ENCODE assay signal across 8 cellular contexts in genomic region chr1:32240140-32240951, GRCh38. TPM values are rescaled to one million over a fixed set of nuclear protein-coding genes. Genes with fewer than 3 reads are reported as not detected.
DNase-seq lines count a peak whose midpoint lies in the region; ATAC-seq and TF ChIP-seq lines count a peak whose summit lies in the region.

No MANE protein-coding gene starts in this region.

- H3K23ac ChIP-seq in neuronal stem cell (ENCODE audit: low read depth, low read length, poor library complexity): peak overlapping the region; percentile 85

- H3F3A ChIP-seq in PC-9 (ENCODE audit: insufficient read depth, low read depth): peaks cover 41% of the 10 kb centered on the region

- no peak for TF ChIP-seq CTCF in PC-9 (conservative IDR thresholded peaks at IDR 0.05)

- H2AFZ ChIP-seq in PC-9 (peak overlapping the region; percentile 80), neuronal stem cell (ENCODE audit: low read length) (peak overlapping the region; percentile 95)

- H3K36me3 ChIP-seq in HUES48 (ENCODE audit: control insufficient read depth, insufficient read depth, low read length): no peaks in the 10 kb centered on the region
- H3K36me3 ChIP-seq in PC-9 (ENCODE audit: low read depth): no peaks in the 10 kb centered on the region
- H3K36me3 ChIP-seq in neuronal stem cell (replicated peaks in 1 of 2; ENCODE audit: control insufficient read depth in 2 of 2, insufficient read depth in 2 of 2, low read length in 2 of 2): peaks cover 0 to 5% of the 10 kb centered on the region in 2 donors

- peaks cover 3% of the 10 kb centered on the region for H3K79me1 ChIP-seq in neuronal stem cell (ENCODE audit: low read depth, low read length)

- H2BK5ac ChIP-seq in neuronal stem cell (ENCODE audit: low read length): peak overlapping the region; percentile 93

- H3K4ac ChIP-seq in neuronal stem cell (ENCODE audit: low read length): peak overlapping the region; percentile 98

- peak overlapping the region; percentile 91 for H2BK120ac ChIP-seq in neuronal stem cell (ENCODE audit: low read depth, low read length)

- peak overlapping the region; percentile 89 for H3K27ac ChIP-seq in HUES48 (ENCODE audit: low read depth, low read length)
- H3K27ac ChIP-seq in PC-9: no peak overlapping the region
- peak overlapping the region; percentile 96 for H3K27ac ChIP-seq in neuronal stem cell (replicated peaks; ENCODE audit: low read length)

- peaks cover 10% of the 10 kb centered on the region for H3K4me1 ChIP-seq in HUES48 (ENCODE audit: control insufficient read depth, insufficient read depth, low read length)
- H3K4me1 ChIP-seq in PC-9 (replicated peaks; ENCODE audit: insufficient read depth): peaks cover 21% of the 10 kb centered on the region
- peaks cover 3 to 7% of the 10 kb centered on the region in 2 donors for H3K4me1 ChIP-seq in neuronal stem cell (ENCODE audit: control insufficient read depth in 2 of 2, insufficient read depth in 1 of 2, low read depth in 1 of 2, low read length in 2 of 2)

- no peaks in the 10 kb centered on the region for H4K20me1 ChIP-seq in PC-9 (ENCODE audit: insufficient read depth)

- WGBS in neuronal stem cell (ENCODE audit: extremely low coverage in 2 of 2, insufficient read length in 2 of 2, insufficient replicate concordance in 1 of 2), 2 donors: no CpG with 5 or more reads among the region's 62 CpGs

- peak overlapping the region; percentile 92 for H4K91ac ChIP-seq in neuronal stem cell (ENCODE audit: low read depth, low read length, poor library complexity)

- peak overlapping the region; percentile 99 for H2BK15ac ChIP-seq in neuronal stem cell (ENCODE audit: low read length)

- POLR2A ChIA-PET in PC-9 (lab: Charles Lee; ENCODE audit: unreplicated experiment): interaction anchor here (0.5 kb wide), 1 partner anchor 91 kb away, joined by 3 read pairs; no protein-coding TSS in a partner anchor

- intact Hi-C loops in PC-9 (cut with micrococcal nuclease; ENCODE audit: unreplicated experiment): no loop called here

- ATAC-seq in GM18517 (IDR thresholded peaks at IDR 0.05; ENCODE audit: unreplicated experiment) (no peak), GM18907 (IDR thresholded peaks at IDR 0.05; ENCODE audit: unreplicated experiment) (no peak)

- no TSS peak for BruUV-seq in PC-9 (replicated peaks; lab: Mats Ljungman, UMichigan)

- H4K8ac ChIP-seq in neuronal stem cell (ENCODE audit: low read depth, low read length): peak overlapping the region; percentile 65

- H3K4me3 ChIP-seq in HUES48 (ENCODE audit: low read depth, low read length) (peak overlapping the region; percentile 86), PC-9 (peak overlapping the region; percentile 63), neuronal stem cell (ENCODE audit: low read length in 2 of 2) (peak overlapping the region; percentile 46 to 95)

- no peaks in the 10 kb centered on the region for H3K79me2 ChIP-seq in PC-9 (ENCODE audit: low read depth)

- H3K18ac ChIP-seq in neuronal stem cell (ENCODE audit: low read length): peak overlapping the region; percentile 99

- no peaks in the 10 kb centered on the region for H3K9me2 ChIP-seq in PC-9 (ENCODE audit: insufficient read depth)

- no peaks in the 10 kb centered on the region for H3K27me3 ChIP-seq in HUES48 (ENCODE audit: control insufficient read depth, insufficient read depth, low read length)
- H3K27me3 ChIP-seq in PC-9 (ENCODE audit: insufficient read depth, low read depth): no peaks in the 10 kb centered on the region
- H3K27me3 ChIP-seq in neuronal stem cell (ENCODE audit: control insufficient read depth in 3 of 3, insufficient read depth in 3 of 3, low read depth in 1 of 3, low read length in 3 of 3): no peaks in the 10 kb centered on the region

- CTCF ChIA-PET in PC-9 (lab: Charles Lee): no interaction called here

- H2BK12ac ChIP-seq in neuronal stem cell (ENCODE audit: low read length): peak overlapping the region; percentile 84

- peak overlapping the region; percentile 80 for H3K9ac ChIP-seq in HUES48 (ENCODE audit: low read depth, low read length)
- H3K9ac ChIP-seq in neuronal stem cell (ENCODE audit: low read depth, low read length, poor library complexity): peak overlapping the region; percentile 98

- peak overlapping the region; percentile 79 for H2AK5ac ChIP-seq in neuronal stem cell (ENCODE audit: low read depth, low read length)

- H3K4me2 ChIP-seq in PC-9: peak overlapping the region; percentile 86
- peak overlapping the region; percentile 99 for H3K4me2 ChIP-seq in neuronal stem cell (ENCODE audit: insufficient read depth, low read length, poor library complexity, severe bottlenecking)

- DNase-seq in Daoy (ENCODE audit: low read depth) (peak; percentile 72), PC-9 (peak; percentile 55 to 75), glomerular visceral epithelial cell (ENCODE audit: extremely low spot score) (peak; percentile 48), neuronal stem cell (ENCODE audit: low spot score) (peak; percentile 93)
- DNase-seq in activated naive CD4-positive, alpha-beta T cell treated with anti-CD3 and anti-CD28 coated beads, Interleukin-2, amount 50 U/mL, for 16 hours: peak; percentile 53

- H3K9me3 ChIP-seq in HUES48 (ENCODE audit: control insufficient read depth, insufficient read depth, low read length) (no peaks in the 10 kb centered on the region), PC-9 (ENCODE audit: insufficient read depth, low read depth) (no peaks in the 10 kb centered on the region), neuronal stem cell (replicated peaks in 1 of 2; ENCODE audit: control insufficient read depth in 2 of 2, insufficient read depth in 1 of 2, low read depth in 1 of 2, low read length in 2 of 2) (no peaks in the 10 kb centered on the region)

- peak overlapping the region; percentile 100 for H3K14ac ChIP-seq in neuronal stem cell (ENCODE audit: low read length)

RNA-seq across cellular contexts. Expression of gene FAM167B, which starts 6.7 kb away (rescaled TPM):
- total RNA-seq in Daoy (2014; rRNA removed; shearing (Covaris generic)): not detected in 2 replicates
- total RNA-seq in PC-9 (2021): 1.6 and 2.2 TPM in 2 replicates
- 4.3 TPM for polyA plus RNA-seq in neuronal stem cell (2013, experiment 1 of 2)
- 4.2 TPM for polyA plus RNA-seq in neuronal stem cell (2013, experiment 2 of 2)

RNA-seq across cellular contexts. Expression of gene LCK, which starts 10.7 kb away (rescaled TPM):
- total RNA-seq in Daoy (2014; rRNA removed; shearing (Covaris generic)): 0.06 TPM in 1 of 2 replicates, not detected in the other
- 2.0 and 2.6 TPM in 2 replicates for total RNA-seq in PC-9 (2021)
- 0.01 TPM for polyA plus RNA-seq in neuronal stem cell (2013, experiment 1 of 2)
- polyA plus RNA-seq in neuronal stem cell (2013, experiment 2 of 2): 0.08 TPM

RNA-seq across cellular contexts. Expression of gene EIF3I, which starts 18.1 kb away (rescaled TPM):
- total RNA-seq in Daoy (2014; rRNA removed; shearing (Covaris generic)): 682 and 715 TPM in 2 replicates
- 199 and 229 TPM in 2 replicates for total RNA-seq in PC-9 (2021)
- polyA plus RNA-seq in neuronal stem cell (2013, experiment 1 of 2): 141 TPM
- 146 TPM for polyA plus RNA-seq in neuronal stem cell (2013, experiment 2 of 2)

RNA-seq across cellular contexts. Expression of gene TMEM234, which starts 18.2 kb away (rescaled TPM):
- 6.4 and 8.7 TPM in 2 replicates for total RNA-seq in Daoy (2014; rRNA removed; shearing (Covaris generic))
- 14.1 and 18.1 TPM in 2 replicates for total RNA-seq in PC-9 (2021)
- polyA plus RNA-seq in neuronal stem cell (2013, experiment 1 of 2): 7.0 TPM
- 7.0 TPM for polyA plus RNA-seq in neuronal stem cell (2013, experiment 2 of 2)

RNA-seq across cellular contexts. Expression of gene DCDC2B, which starts 31.5 kb away (rescaled TPM):
- total RNA-seq in Daoy (2014; rRNA removed; shearing (Covaris generic)): not detected in 2 replicates
- not detected in 2 replicates for total RNA-seq in PC-9 (2021)
- polyA plus RNA-seq in neuronal stem cell (2013, experiment 1 of 2): 0.03 TPM
- polyA plus RNA-seq in neuronal stem cell (2013, experiment 2 of 2): not detected
